10 cellular contexts compared by ENCODE assay signal in genomic region chr6:144062757-144063156, GRCh38. TPM values are rescaled to one million over a fixed set of nuclear protein-coding genes. Genes with fewer than 3 reads are reported as not detected.
DNase-seq lines count a peak whose midpoint lies in the region; ATAC-seq and TF ChIP-seq lines count a peak whose summit lies in the region.
"Had no signal": no experiment of that assay in that cellular context is flagged by ENCODE, and none has a peak within 500 bp of the region (broad histone marks: within the 10 kb centered on the region; RNA-seq: fewer than 3 reads in every experiment).

No MANE protein-coding gene starts in this region.

- H3K4me1 ChIP-seq in OCI-LY1 (ENCODE audit: insufficient read depth, low read length, severe bottlenecking) (peaks cover 25% of the 10 kb centered on the region), colonic mucosa (no peaks in the 10 kb centered on the region), heart left ventricle (peaks cover 0 to 23% (median 14%) of the 10 kb centered on the region in 12 donors)

- H3K9ac ChIP-seq in OCI-LY1 (ENCODE audit: low read length) (peak overlapping the region; percentile 69; the same call in 1 of the 2 replicates), colonic mucosa (ENCODE audit: low read depth in 2 of 2, low read length in 2 of 2) (peak overlapping the region in 1 of 2 donors; percentile 88)

- intact Hi-C loops in colonic mucosa (cut with DNase I): no loop called here
- intact Hi-C loops in cardiac septum (cut with DNase I): no loop called here
- intact Hi-C loops in heart left ventricle (cut with DNase I): loop anchor here in 1 of 10 donors (1.0 kb wide), 1 partner anchor 33 kb away; the partner anchor contains the start of gene SF3B5

- no peaks in the 10 kb centered on the region for H4K20me1 ChIP-seq in OCI-LY1 (ENCODE audit: insufficient read depth, low read length)

- H3K36me3 Mint-ChIP-seq in progenitor cell of endocrine pancreas (ENCODE audit: insufficient read depth): no peaks in the 10 kb centered on the region

- peak overlapping the region; percentile 44; the same call in 1 of the 2 replicates for H2AFZ ChIP-seq in OCI-LY1 (ENCODE audit: low read length)

- peaks cover 6% of the 10 kb centered on the region for H3K4me1 Mint-ChIP-seq in progenitor cell of endocrine pancreas (ENCODE audit: low read depth)

- peak overlapping the region; percentile 78 for H3K4me3 Mint-ChIP-seq in progenitor cell of endocrine pancreas (ENCODE audit: low read depth)

- no peaks in the 10 kb centered on the region for H3K36me3 ChIP-seq in OCI-LY1 (ENCODE audit: insufficient read depth, low read length)
- no peaks in the 10 kb centered on the region for H3K36me3 ChIP-seq in colonic mucosa
- no peaks in the 10 kb centered on the region for H3K36me3 ChIP-seq in heart left ventricle
- H3K36me3 ChIP-seq: tibial artery had no signal

- H3K4me3 ChIP-seq in OCI-LY1 (ENCODE audit: low read depth, low read length, poor library complexity, severe bottlenecking) (peak overlapping the region; percentile 71), colonic mucosa (peak overlapping the region; percentile 64), heart left ventricle (peak overlapping the region in 4 of 12 donors; percentile 60 to 81 (median 75))

- H3K9me2 ChIP-seq in OCI-LY1 (ENCODE audit: low read depth, low read length): no peaks in the 10 kb centered on the region

- no peaks in the 10 kb centered on the region for H3K9me3 ChIP-seq in OCI-LY1 (ENCODE audit: low read length)
- no peaks in the 10 kb centered on the region for H3K9me3 ChIP-seq in colonic mucosa
- no peaks in the 10 kb centered on the region for H3K9me3 ChIP-seq in heart left ventricle
- H3K9me3 ChIP-seq: tibial artery had no signal

- H3K79me2 ChIP-seq in OCI-LY1 (ENCODE audit: insufficient read depth, low read length): no peaks in the 10 kb centered on the region

- no peak overlapping the region for H3K27ac ChIP-seq in OCI-LY1 (ENCODE audit: low read depth, low read length, poor library complexity, severe bottlenecking)
- peak overlapping the region; percentile 93 for H3K27ac ChIP-seq in colonic mucosa
- peak overlapping the region in 1 of 12 donors; percentile 89 for H3K27ac ChIP-seq in heart left ventricle
- H3K27ac ChIP-seq: SK-N-MC had no signal

- ATAC-seq in heart left ventricle: no peak

- no peak for TF ChIP-seq CTCF in OCI-LY1 (IDR thresholded peaks at IDR 0.05; ENCODE audit: low read length)
- TF ChIP-seq CTCF in colonic mucosa (IDR thresholded peaks at IDR 0.05): no peak
- TF ChIP-seq CTCF in progenitor cell of endocrine pancreas (IDR thresholded peaks at IDR 0.05; ENCODE audit: unreplicated experiment): no peak
- TF ChIP-seq CTCF in heart left ventricle (IDR thresholded peaks at IDR 0.05): no peak

- no peak overlapping the region for H3K27ac Mint-ChIP-seq in progenitor cell of endocrine pancreas

- no peaks in the 10 kb centered on the region for H3K9me3 Mint-ChIP-seq in progenitor cell of endocrine pancreas (ENCODE audit: low read depth)

- H3K27me3 ChIP-seq in OCI-LY1 (ENCODE audit: insufficient read depth, low read length) (peaks cover 5% of the 10 kb centered on the region; the same call in 1 of the 2 replicates), colonic mucosa (no peaks in the 10 kb centered on the region), heart left ventricle (peaks cover 0 to 35% (median 3%) of the 10 kb centered on the region in 9 donors)
- H3K27me3 ChIP-seq: tibial artery had no signal

- H3K4me2 ChIP-seq in OCI-LY1 (ENCODE audit: low read length): peak overlapping the region; percentile 99

- H3K27me3 Mint-ChIP-seq in progenitor cell of endocrine pancreas: peaks cover 72% of the 10 kb centered on the region

- DNase-seq in NCI-H748 (lab: John Stamatoyannopoulos, UW; ENCODE audit: unreplicated experiment) (peak; percentile 12), NCI-H748 treated with DMSO at 0.1 percent for 48 hours (lab: John Stamatoyannopoulos, UW) (no peak), colonic mucosa (no peak), progenitor cell of endocrine pancreas (ENCODE audit: low spot score, unreplicated experiment) (no peak), cardiac septum (ENCODE audit: low spot score) (no peak), heart left ventricle (no peak)
- no peak for DNase-seq in effector CD8-positive, alpha-beta T cell (lab: John Stamatoyannopoulos, UW)
- DNase-seq: tibial artery had no signal

- H3F3A ChIP-seq in OCI-LY1 (ENCODE audit: insufficient read depth, low read length): no peaks in the 10 kb centered on the region

- 30 to 48% (median 38%) methylated on average over 6 of the region's 6 CpGs for WGBS in heart left ventricle, 4 donors

- no peak for TF ChIP-seq POLR2A in heart left ventricle (IDR thresholded peaks at IDR 0.05)

RNA-seq across cellular contexts. Expression of gene SF3B5, which starts 32.6 kb away (rescaled TPM):
- total RNA-seq in colonic mucosa (100 to 1,000 TPM; 149 to 285 TPM), progenitor cell of endocrine pancreas (115 and 116 TPM in 2 replicates), cardiac septum (96.3 TPM), heart left ventricle (100 to 1,000 TPM in 8 of 9 donors, 10 to 100 TPM in 1; 99.5 to 240 (median 124) TPM)
- 100 to 1,000 TPM; 150 to 281 TPM for polyA plus RNA-seq in heart left ventricle

RNA-seq across cellular contexts. Expression of gene PLAGL1, which starts 54.7 kb away (rescaled TPM):
- total RNA-seq in colonic mucosa: 10 to 100 TPM; 30.2 to 51.1 TPM
- 23.7 and 28.1 TPM in 2 replicates for total RNA-seq in progenitor cell of endocrine pancreas
- total RNA-seq in cardiac septum: 13.0 TPM
- 10 to 100 TPM in 5 of 9 donors, 1 to 10 TPM in 4; 6.6 to 27.3 (median 10.0) TPM for total RNA-seq in heart left ventricle
- 1 to 10 TPM; 7.7 to 9.5 TPM for polyA plus RNA-seq in heart left ventricle
